In the genomic region with DNA sequence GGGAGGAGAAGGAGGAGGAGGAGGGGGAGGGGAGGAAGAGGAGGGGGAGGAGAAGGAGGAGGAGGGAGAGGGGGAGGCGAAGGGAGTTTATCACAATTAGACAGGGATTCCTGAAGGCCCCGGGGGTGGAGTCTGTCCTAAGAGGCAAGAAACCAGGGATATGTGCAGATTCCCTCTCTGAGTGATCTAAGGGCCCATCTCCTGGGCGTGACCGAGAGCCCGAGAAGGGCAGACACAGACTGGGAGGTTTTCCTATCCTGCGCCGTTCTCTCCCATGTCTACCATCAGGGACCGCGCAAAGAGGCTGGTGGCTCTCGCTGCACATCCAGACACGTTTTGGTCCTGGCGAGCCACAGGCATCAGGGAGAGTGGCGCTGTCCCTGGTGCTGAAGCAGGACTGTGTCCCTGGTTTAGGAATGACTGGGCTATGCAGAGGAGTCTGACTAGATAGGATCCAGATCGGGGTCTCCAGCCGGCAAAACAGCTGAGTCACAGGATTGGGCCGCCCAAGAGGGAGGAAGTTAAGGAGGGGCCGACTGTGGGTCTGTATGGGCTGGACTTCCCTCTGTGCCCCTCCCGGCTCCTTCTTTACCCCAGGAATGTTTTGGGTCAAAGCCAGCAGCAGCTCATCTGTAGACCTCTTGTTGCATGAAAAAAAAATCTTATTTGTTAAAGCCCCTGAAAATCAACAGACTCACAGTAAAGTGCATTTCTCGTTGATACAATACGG, we compare ENCODE assay signal across 1 cellular context.
TF ChIP-seq lines count a peak whose summit lies in the region.

No MANE protein-coding gene starts in this region.

TF ChIP-seq in IMR-90, 13 proteins besides CTCF, POLR2A, EP300 and RAD21:
- TF ChIP-seq, protein P1, sequence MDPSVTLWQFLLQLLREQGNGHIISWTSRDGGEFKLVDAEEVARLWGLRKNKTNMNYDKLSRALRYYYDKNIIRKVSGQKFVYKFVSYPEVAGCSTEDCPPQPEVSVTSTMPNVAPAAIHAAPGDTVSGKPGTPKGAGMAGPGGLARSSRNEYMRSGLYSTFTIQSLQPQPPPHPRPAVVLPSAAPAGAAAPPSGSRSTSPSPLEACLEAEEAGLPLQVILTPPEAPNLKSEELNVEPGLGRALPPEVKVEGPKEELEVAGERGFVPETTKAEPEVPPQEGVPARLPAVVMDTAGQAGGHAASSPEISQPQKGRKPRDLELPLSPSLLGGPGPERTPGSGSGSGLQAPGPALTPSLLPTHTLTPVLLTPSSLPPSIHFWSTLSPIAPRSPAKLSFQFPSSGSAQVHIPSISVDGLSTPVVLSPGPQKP (IDR thresholded peaks at IDR 0.05; ENCODE audit: borderline replicate concordance, low read depth, low read length) = no peak
- TF ChIP-seq MAFK (IDR thresholded peaks at IDR 0.05; ENCODE audit: low read depth, low read length) = no peak
- no peak for TF ChIP-seq SMC3 (IDR thresholded peaks at IDR 0.05; ENCODE audit: low read depth, low read length)
- TF ChIP-seq CHD1 (IDR thresholded peaks at IDR 0.05; ENCODE audit: low read depth, low read length) = no peak
- TF ChIP-seq RCOR1 (IDR thresholded peaks at IDR 0.05; ENCODE audit: insufficient replicate concordance, low read length) = no peak
- no peak for TF ChIP-seq CEBPB (IDR thresholded peaks at IDR 0.05; ENCODE audit: low read depth, low read length)
- no peak for TF ChIP-seq BHLHE40 (IDR thresholded peaks at IDR 0.05; ENCODE audit: low read depth, low read length)
- no peak for TF ChIP-seq FOS (IDR thresholded peaks at IDR 0.05; ENCODE audit: low read depth, low read length)
- no peak for TF ChIP-seq MAZ (IDR thresholded peaks at IDR 0.05; ENCODE audit: borderline replicate concordance, low read depth, low read length)
- no peak for TF ChIP-seq RFX5 (IDR thresholded peaks at IDR 0.05; ENCODE audit: low read depth, low read length)
- TF ChIP-seq, protein P2, sequence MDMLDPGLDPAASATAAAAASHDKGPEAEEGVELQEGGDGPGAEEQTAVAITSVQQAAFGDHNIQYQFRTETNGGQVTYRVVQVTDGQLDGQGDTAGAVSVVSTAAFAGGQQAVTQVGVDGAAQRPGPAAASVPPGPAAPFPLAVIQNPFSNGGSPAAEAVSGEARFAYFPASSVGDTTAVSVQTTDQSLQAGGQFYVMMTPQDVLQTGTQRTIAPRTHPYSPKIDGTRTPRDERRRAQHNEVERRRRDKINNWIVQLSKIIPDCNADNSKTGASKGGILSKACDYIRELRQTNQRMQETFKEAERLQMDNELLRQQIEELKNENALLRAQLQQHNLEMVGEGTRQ (IDR thresholded peaks at IDR 0.05; ENCODE audit: low read depth, low read length) = no peak
- no peak for TF ChIP-seq NFE2L2 (IDR thresholded peaks at IDR 0.05; ENCODE audit: low read depth, low read length)
- TF ChIP-seq MXI1 (IDR thresholded peaks at IDR 0.05; ENCODE audit: borderline replicate concordance, low read depth, low read length) = no peak; the same call in 1 of the 2 replicates
